ENCODE assay signal across 1 cellular context in the genomic region with DNA sequence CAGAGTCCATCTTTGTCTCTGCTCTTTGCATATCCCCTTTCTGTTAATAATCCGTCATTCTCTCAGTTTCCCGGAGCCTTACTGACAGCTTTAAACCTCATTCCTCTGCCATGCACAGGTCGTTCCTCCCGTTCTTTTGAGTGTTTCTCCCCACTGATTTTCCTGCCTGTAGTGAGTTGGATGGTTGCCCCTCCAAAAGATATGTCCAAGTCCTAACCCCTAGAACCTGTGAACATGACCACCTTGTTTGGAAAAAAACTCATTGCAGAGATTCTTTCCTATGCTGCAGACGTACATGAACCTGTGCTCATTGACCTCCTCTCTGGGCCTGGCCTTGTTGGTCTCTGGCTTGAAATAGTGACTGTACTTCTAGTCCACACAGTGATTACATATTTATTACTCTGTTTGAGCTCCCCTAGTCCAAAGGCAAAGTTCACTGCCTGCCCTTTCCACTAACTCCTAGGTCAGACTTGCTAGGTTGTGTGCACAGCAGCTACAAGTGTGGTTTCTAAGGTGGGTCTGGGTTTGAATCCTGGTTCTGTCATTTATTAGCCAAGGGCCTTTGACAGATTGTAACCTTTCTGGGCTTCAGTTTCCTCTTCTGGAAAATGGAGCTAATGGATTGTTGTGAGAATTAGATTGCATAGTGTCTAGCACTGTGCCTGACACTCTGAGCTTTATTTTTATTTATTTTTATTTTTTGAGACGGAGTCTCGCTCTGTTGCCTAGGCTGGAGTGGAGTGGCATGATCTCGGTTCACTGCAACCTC.
A peak's percentile ranks its signal among the peaks of the same experiment; 100 is the strongest.
TF ChIP-seq lines count a peak whose summit lies in the region.

No MANE protein-coding gene starts in this region.

TF ChIP-seq in HepG2, 621 proteins besides CTCF, POLR2A, EP300 and RAD21 (continued from another document):
- TF ChIP-seq, protein P1, sequence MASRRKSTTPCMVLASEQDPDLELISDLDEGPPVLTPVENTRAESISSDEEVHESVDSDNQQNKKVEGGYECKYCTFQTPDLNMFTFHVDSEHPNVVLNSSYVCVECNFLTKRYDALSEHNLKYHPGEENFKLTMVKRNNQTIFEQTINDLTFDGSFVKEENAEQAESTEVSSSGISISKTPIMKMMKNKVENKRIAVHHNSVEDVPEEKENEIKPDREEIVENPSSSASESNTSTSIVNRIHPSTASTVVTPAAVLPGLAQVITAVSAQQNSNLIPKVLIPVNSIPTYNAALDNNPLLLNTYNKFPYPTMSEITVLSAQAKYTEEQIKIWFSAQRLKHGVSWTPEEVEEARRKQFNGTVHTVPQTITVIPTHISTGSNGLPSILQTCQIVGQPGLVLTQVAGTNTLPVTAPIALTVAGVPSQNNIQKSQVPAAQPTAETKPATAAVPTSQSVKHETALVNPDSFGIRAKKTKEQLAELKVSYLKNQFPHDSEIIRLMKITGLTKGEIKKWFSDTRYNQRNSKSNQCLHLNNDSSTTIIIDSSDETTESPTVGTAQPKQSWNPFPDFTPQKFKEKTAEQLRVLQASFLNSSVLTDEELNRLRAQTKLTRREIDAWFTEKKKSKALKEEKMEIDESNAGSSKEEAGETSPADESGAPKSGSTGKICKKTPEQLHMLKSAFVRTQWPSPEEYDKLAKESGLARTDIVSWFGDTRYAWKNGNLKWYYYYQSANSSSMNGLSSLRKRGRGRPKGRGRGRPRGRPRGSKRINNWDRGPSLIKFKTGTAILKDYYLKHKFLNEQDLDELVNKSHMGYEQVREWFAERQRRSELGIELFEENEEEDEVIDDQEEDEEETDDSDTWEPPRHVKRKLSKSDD (CRISPR knock-in tag; IDR thresholded peaks at IDR 0.05; ENCODE audit: low read depth), result 0 out of 2 replicates have a peak, but pooled peaks have one; percentile 55
- TF ChIP-seq ZC3H13 (CRISPR knock-in tag; IDR thresholded peaks at IDR 0.05), result no peak
- peak; percentile 78 for TF ChIP-seq FOXO1 (CRISPR knock-in tag; IDR thresholded peaks at IDR 0.05)
- peak; percentile 54 to 74; a peak in 3 of 4 replicates for TF ChIP-seq NR2F1 (CRISPR knock-in tag; IDR thresholded peaks at IDR 0.05)
- TF ChIP-seq NCOA1 (CRISPR knock-in tag; IDR thresholded peaks at IDR 0.05), result no peak
- peak; percentile 77; the same call in 1 of the 2 replicates for TF ChIP-seq ZNF124 (CRISPR knock-in tag; IDR thresholded peaks at IDR 0.05)
- TF ChIP-seq ZFP90 (CRISPR knock-in tag; IDR thresholded peaks at IDR 0.05; ENCODE audit: borderline replicate concordance), result no peak
- no peak for TF ChIP-seq SYNCRIP (IDR thresholded peaks at IDR 0.05; ENCODE audit: insufficient read depth, low read depth, low read length)
- no peak for TF ChIP-seq REL (CRISPR knock-in tag; conservative IDR thresholded peaks at IDR 0.05)
- no peak for TF ChIP-seq ZKSCAN1 (IDR thresholded peaks at IDR 0.05; ENCODE audit: low read length)
- TF ChIP-seq, protein P2, sequence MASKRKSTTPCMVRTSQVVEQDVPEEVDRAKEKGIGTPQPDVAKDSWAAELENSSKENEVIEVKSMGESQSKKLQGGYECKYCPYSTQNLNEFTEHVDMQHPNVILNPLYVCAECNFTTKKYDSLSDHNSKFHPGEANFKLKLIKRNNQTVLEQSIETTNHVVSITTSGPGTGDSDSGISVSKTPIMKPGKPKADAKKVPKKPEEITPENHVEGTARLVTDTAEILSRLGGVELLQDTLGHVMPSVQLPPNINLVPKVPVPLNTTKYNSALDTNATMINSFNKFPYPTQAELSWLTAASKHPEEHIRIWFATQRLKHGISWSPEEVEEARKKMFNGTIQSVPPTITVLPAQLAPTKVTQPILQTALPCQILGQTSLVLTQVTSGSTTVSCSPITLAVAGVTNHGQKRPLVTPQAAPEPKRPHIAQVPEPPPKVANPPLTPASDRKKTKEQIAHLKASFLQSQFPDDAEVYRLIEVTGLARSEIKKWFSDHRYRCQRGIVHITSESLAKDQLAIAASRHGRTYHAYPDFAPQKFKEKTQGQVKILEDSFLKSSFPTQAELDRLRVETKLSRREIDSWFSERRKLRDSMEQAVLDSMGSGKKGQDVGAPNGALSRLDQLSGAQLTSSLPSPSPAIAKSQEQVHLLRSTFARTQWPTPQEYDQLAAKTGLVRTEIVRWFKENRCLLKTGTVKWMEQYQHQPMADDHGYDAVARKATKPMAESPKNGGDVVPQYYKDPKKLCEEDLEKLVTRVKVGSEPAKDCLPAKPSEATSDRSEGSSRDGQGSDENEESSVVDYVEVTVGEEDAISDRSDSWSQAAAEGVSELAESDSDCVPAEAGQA (IDR thresholded peaks at IDR 0.05; ENCODE audit: low read depth), result no peak
- TF ChIP-seq, protein P2 (CRISPR knock-in tag; IDR thresholded peaks at IDR 0.05; ENCODE audit: borderline replicate concordance), result no peak
- TF ChIP-seq ZNF746 (CRISPR knock-in tag; IDR thresholded peaks at IDR 0.05), result peak; percentile 44; the same call in 1 of the 2 replicates
- TF ChIP-seq RFXAP (CRISPR knock-in tag; IDR thresholded peaks at IDR 0.05; ENCODE audit: borderline replicate concordance), result 0 out of 2 replicates have a peak, but pooled peaks have one; percentile 15
- TF ChIP-seq ELF3 (CRISPR knock-in tag; IDR thresholded peaks at IDR 0.05), result peak; percentile 61
- TF ChIP-seq NFATC3 (CRISPR knock-in tag; IDR thresholded peaks at IDR 0.05), result peak; percentile 81; the same call in 1 of the 2 replicates
- TF ChIP-seq, protein P3, sequence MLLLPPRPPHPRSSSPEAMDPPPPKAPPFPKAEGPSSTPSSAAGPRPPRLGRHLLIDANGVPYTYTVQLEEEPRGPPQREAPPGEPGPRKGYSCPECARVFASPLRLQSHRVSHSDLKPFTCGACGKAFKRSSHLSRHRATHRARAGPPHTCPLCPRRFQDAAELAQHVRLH (CRISPR knock-in tag; IDR thresholded peaks at IDR 0.05; ENCODE audit: borderline replicate concordance, low read depth), result 0 out of 2 replicates have a peak, but pooled peaks have one; percentile 18
- peak; percentile 92 for TF ChIP-seq RARA (CRISPR knock-in tag; IDR thresholded peaks at IDR 0.05)
- TF ChIP-seq ZNF564 (CRISPR knock-in tag; IDR thresholded peaks at IDR 0.05), result no peak
- TF ChIP-seq, protein P4, sequence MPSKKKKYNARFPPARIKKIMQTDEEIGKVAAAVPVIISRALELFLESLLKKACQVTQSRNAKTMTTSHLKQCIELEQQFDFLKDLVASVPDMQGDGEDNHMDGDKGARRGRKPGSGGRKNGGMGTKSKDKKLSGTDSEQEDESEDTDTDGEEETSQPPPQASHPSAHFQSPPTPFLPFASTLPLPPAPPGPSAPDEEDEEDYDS (CRISPR knock-in tag; IDR thresholded peaks at IDR 0.05), result peak; percentile 68
- no peak for TF ChIP-seq ZNF772 (CRISPR knock-in tag; IDR thresholded peaks at IDR 0.05)
- TF ChIP-seq NFE2 (CRISPR knock-in tag; IDR thresholded peaks at IDR 0.05), result no peak
- TF ChIP-seq BRCA1 (CRISPR knock-in tag; IDR thresholded peaks at IDR 0.05), result 0 out of 2 replicates have a peak, but pooled peaks have one; percentile 25
- TF ChIP-seq ZNF678 (CRISPR knock-in tag; IDR thresholded peaks at IDR 0.05), result no peak
- TF ChIP-seq, protein P5, sequence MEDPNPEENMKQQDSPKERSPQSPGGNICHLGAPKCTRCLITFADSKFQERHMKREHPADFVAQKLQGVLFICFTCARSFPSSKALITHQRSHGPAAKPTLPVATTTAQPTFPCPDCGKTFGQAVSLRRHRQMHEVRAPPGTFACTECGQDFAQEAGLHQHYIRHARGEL (CRISPR knock-in tag; IDR thresholded peaks at IDR 0.05), result no peak
